Comparison of ENCODE assay signal across 8 cellular contexts in the genomic region with DNA sequence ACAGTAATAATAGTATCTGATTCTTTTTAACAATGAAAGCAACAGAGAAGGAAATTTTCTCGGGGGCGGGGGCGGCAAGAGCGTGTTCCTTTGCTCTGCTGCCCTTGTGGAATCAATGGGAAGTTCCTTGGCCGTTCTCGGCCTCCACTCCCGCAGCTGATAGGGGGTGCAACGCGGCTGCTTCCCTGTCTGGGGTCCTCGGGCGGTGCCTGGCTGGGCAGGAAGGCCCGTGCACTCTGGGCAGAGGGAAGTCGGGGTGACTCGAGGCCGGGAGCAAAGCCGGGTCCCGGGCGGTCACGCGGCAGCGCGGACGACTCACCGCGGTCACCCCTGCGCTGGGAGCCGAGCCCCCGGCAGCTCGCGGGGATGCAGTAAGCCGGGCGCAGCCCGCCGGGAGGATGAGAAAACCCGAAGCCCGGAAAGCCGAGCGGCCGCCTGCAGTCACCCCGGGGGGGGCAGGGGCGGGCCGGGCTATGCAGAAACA. TPM values are rescaled to one million over a fixed set of nuclear protein-coding genes. Genes with fewer than 3 reads are reported as not detected.
DNase-seq lines count a peak whose midpoint lies in the region; ATAC-seq lines count a peak whose summit lies in the region.

No MANE protein-coding gene starts in this region.

- H3K36me3 ChIP-seq in SK-N-MC (ENCODE audit: insufficient read depth, low read length) (no peaks in the 10 kb centered on the region), iPS-18a (ENCODE audit: control insufficient read depth, low read depth, low read length) (no peaks in the 10 kb centered on the region), thymus (ENCODE audit: control insufficient read depth, insufficient read depth) (no peaks in the 10 kb centered on the region)

- no peak for ATAC-seq in activated T-cell treated with anti-CD3 and anti-CD28 coated beads, Interleukin-2, amount 50 U/mL, for 72 hours (replicated peaks in 1 of 2)
- no peak for ATAC-seq in HG03378 (IDR thresholded peaks at IDR 0.05; ENCODE audit: unreplicated experiment)

- peaks cover 39% of the 10 kb centered on the region for H3K27me3 Mint-ChIP-seq in activated T-cell treated with anti-CD3 and anti-CD28 coated beads, Interleukin-2, amount 50 U/mL, for 72 hours (ENCODE audit: low read depth)

- no peak for DNase-seq in activated T-cell treated with anti-CD3 and anti-CD28 coated beads, Interleukin-2, amount 50 U/mL, for 72 hours
- DNase-seq in activated T-cell treated with anti-CD3 and anti-CD28 coated beads for 4 hours (no peak), SK-N-MC (ENCODE audit: low read depth, low spot score) (no peak), NCI-H2107 (lab: John Stamatoyannopoulos, UW) (no peak)
- no peak for DNase-seq in activated CD4-positive, alpha-beta T cell treated with anti-CD3 and anti-CD28 coated beads, Interleukin-2, amount 50 U/mL, for 4 hours

- H3K9me3 Mint-ChIP-seq in activated T-cell treated with anti-CD3 and anti-CD28 coated beads, Interleukin-2, amount 50 U/mL, for 72 hours = no peaks in the 10 kb centered on the region

- 1% methylated on average over 42 of the region's 42 CpGs for WGBS in thymus

- H3K9ac ChIP-seq in SK-N-MC (ENCODE audit: insufficient read length) = no peak overlapping the region
- H3K9ac ChIP-seq in iPS-18a (ENCODE audit: low read length) = peak overlapping the region; percentile 36

- peaks cover 9% of the 10 kb centered on the region for H3K4me1 ChIP-seq in iPS-18a (ENCODE audit: control insufficient read depth, low read depth, low read length)
- peaks cover 21% of the 10 kb centered on the region for H3K4me1 ChIP-seq in thymus (ENCODE audit: control insufficient read depth, insufficient read depth, low read length)

- H3K4me1 Mint-ChIP-seq in activated T-cell treated with anti-CD3 and anti-CD28 coated beads, Interleukin-2, amount 50 U/mL, for 72 hours (ENCODE audit: low read depth) = peaks cover 22% of the 10 kb centered on the region

- H3K27ac ChIP-seq in SK-N-MC (no peak overlapping the region), iPS-18a (ENCODE audit: low read length) (no peak overlapping the region), thymus (ENCODE audit: low read depth) (no peak overlapping the region)

- no peaks in the 10 kb centered on the region for H3K9me3 ChIP-seq in SK-N-MC (ENCODE audit: low read depth, low read length)
- H3K9me3 ChIP-seq in iPS-18a (ENCODE audit: control insufficient read depth, low read depth, low read length) = no peaks in the 10 kb centered on the region
- H3K9me3 ChIP-seq in thymus (ENCODE audit: control insufficient read depth) = no peaks in the 10 kb centered on the region

- H3K27me3 ChIP-seq in iPS-18a (ENCODE audit: control insufficient read depth, insufficient read depth, low read length) (peaks cover 24% of the 10 kb centered on the region), thymus (ENCODE audit: control insufficient read depth, insufficient read depth) (peaks cover 55% of the 10 kb centered on the region)

- peak overlapping the region; percentile 62 to 71 for H3K4me3 Mint-ChIP-seq in activated T-cell treated with anti-CD3 and anti-CD28 coated beads, Interleukin-2, amount 50 U/mL, for 72 hours

- H3K27ac Mint-ChIP-seq in activated T-cell treated with anti-CD3 and anti-CD28 coated beads, Interleukin-2, amount 50 U/mL, for 72 hours = no peak overlapping the region

- no peaks in the 10 kb centered on the region for H3K36me3 Mint-ChIP-seq in activated T-cell treated with anti-CD3 and anti-CD28 coated beads, Interleukin-2, amount 50 U/mL, for 72 hours (ENCODE audit: insufficient read depth in 2 of 2)

- H3K4me3 ChIP-seq in SK-N-MC (peak overlapping the region; percentile 70), iPS-18a (ENCODE audit: low read length) (peak overlapping the region; percentile 66), thymus (ENCODE audit: low read length) (peak overlapping the region; percentile 46)

RNA-seq across cellular contexts. Expression of gene TUBB3, which starts 2.5 kb away (rescaled TPM):
- 1 to 10 TPM; 1.3 to 2.7 TPM for total RNA-seq in activated T-cell treated with anti-CD3 and anti-CD28 coated beads, Interleukin-2, amount 50 U/mL, for 72 hours
- 10.6 TPM for polyA plus RNA-seq in thymus

RNA-seq across cellular contexts. Expression of gene MC1R, which starts 7.0 kb away (rescaled TPM):
- total RNA-seq in activated T-cell treated with anti-CD3 and anti-CD28 coated beads, Interleukin-2, amount 50 U/mL, for 72 hours = 10 to 100 TPM in 1 of 2 donors, 1 to 10 TPM in 1; 7.6 to 15.2 TPM
- 20.4 TPM for polyA plus RNA-seq in thymus

RNA-seq across cellular contexts. Expression of gene DEF8, which starts 22.9 kb away (rescaled TPM):
- total RNA-seq in activated T-cell treated with anti-CD3 and anti-CD28 coated beads, Interleukin-2, amount 50 U/mL, for 72 hours = 10 to 100 TPM; 22.5 to 23.8 TPM
- 37.8 TPM for polyA plus RNA-seq in thymus

RNA-seq across cellular contexts. Expression of gene TCF25, which starts 52.2 kb away (rescaled TPM):
- 100 to 1,000 TPM; 167 to 195 TPM for total RNA-seq in activated T-cell treated with anti-CD3 and anti-CD28 coated beads, Interleukin-2, amount 50 U/mL, for 72 hours
- polyA plus RNA-seq in thymus = 200 TPM
